Comparison of ENCODE assay signal across 8 cellular contexts in the genomic region with DNA sequence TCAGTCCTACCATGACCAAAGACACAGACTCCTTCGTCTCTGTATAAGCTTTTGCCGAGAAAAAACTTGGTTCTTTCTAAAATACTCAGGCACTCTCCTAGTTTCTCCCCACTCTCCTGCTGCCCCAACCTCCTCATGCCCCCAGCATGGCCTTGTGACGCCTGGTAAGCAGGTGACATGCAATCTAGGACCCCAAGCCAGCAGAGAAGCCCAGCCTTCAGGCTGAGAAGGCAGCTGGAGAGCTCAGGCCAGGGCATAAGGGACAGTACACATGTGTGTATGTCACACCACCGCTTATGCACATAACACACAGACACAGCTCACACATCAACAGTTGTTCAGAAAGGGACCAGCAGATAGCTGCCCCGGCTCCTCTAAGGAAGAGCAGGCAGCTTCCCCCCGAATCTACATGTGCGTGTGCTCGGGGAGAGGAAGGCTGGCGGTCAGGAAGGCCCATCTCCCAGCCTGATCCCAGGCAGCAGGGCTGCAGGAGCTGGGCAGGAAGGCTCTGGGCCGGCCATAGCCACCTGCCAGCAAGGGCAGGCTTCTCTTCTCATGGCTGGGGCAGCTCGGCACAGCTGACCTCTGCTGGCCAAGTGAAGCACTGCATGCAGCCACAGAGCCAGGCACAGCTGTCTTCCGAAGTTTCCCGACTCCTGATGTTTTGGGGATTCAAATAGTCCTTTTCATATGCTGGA. TPM values are rescaled to one million over a fixed set of nuclear protein-coding genes. Genes with fewer than 3 reads are reported as not detected.
A peak's percentile ranks its signal among the peaks of the same experiment; 100 is the strongest.
DNase-seq lines count a peak whose midpoint lies in the region; ATAC-seq and TF ChIP-seq lines count a peak whose summit lies in the region.

No MANE protein-coding gene starts in this region.

- peaks cover 56 to 68% of the 10 kb centered on the region in 2 donors for H3K36me3 Mint-ChIP-seq in CD14-positive monocyte

- peaks cover 0 to 59% of the 10 kb centered on the region in 2 donors for H3K36me3 ChIP-seq in adrenal gland (replicated peaks in 1 of 2)

- no peaks in the 10 kb centered on the region for H3K27me3 ChIP-seq in adrenal gland

- no peak for DNase-seq in CD14-positive monocyte (ENCODE audit: low spot score)
- no peak for DNase-seq in LNCaP clone FGC (ENCODE audit: low read depth)
- peak; percentile 23 to 56 (median 45) for DNase-seq in T-helper 1 cell
- peak; percentile 69 to 88 (median 81) for DNase-seq in adrenal gland
- peak; percentile 64 for DNase-seq in left cardiac atrium
- DNase-seq in renal cortical epithelial cell (ENCODE audit: low read depth) = peak; percentile 28

- peaks cover 11% of the 10 kb centered on the region for H3K4me1 Mint-ChIP-seq in CD14-positive monocyte

- no peak for TF ChIP-seq POLR2A in adrenal gland (IDR thresholded peaks at IDR 0.05)

- H3K9me3 Mint-ChIP-seq in CD14-positive monocyte = peaks cover 0 to 3% (median 0%) of the 10 kb centered on the region in 7 donors

- H3K27ac Mint-ChIP-seq in CD14-positive monocyte = peak overlapping the region in 5 of 7 donors; percentile 3 to 60 (median 45)

- no peak overlapping the region for H3K4me3 ChIP-seq in LNCaP clone FGC (ENCODE audit: low read depth, low read length)
- H3K4me3 ChIP-seq in adrenal gland = no peak overlapping the region

- peaks cover 0 to 5% (median 1%) of the 10 kb centered on the region in 3 donors for H3K27me3 Mint-ChIP-seq in CD14-positive monocyte (ENCODE audit: low read depth in 3 of 3)

- WGBS in adrenal gland, 4 donors = 55 to 75% (median 56%) methylated on average over 5 to 13 of the region's 13 CpGs

- peak; percentile 73 for ATAC-seq in GM19351 (IDR thresholded peaks at IDR 0.05; ENCODE audit: unreplicated experiment)
- peak; percentile 72 to 82 for ATAC-seq in left cardiac atrium
- no peak for ATAC-seq in HG02981 (IDR thresholded peaks at IDR 0.05; ENCODE audit: unreplicated experiment)

- no peaks in the 10 kb centered on the region for H3K4me1 ChIP-seq in adrenal gland (replicated peaks in 1 of 2)

- H3K27ac ChIP-seq in adrenal gland = peak overlapping the region in 1 of 5 donors; percentile 17

- H3K9me3 ChIP-seq in adrenal gland (replicated peaks in 1 of 3) = no peaks in the 10 kb centered on the region

- peak; percentile 98 for TF ChIP-seq CTCF in CD14-positive monocyte (IDR thresholded peaks at IDR 0.05)
- TF ChIP-seq CTCF in LNCaP clone FGC (IDR thresholded peaks at IDR 0.05; ENCODE audit: control insufficient read depth, extremely low read depth, insufficient read depth) = peak; percentile 97
- TF ChIP-seq CTCF in adrenal gland (IDR thresholded peaks at IDR 0.05) = peak; percentile 93 to 98 (median 97)

- intact Hi-C loops in CD14-positive monocyte (cut with micrococcal nuclease) = no loop called here
- intact Hi-C loops in adrenal gland (cut with DNase I) = loop anchor here (5.0 to 10.0 kb wide), 5 partner anchors 90 to 500 kb away; a partner anchor contains a TSS
- intact Hi-C loops in left cardiac atrium (cut with DNase I) = loop anchor here (10.0 kb wide), 4 partner anchors 70 to 350 kb away; a partner anchor contains a TSS

- no peak overlapping the region for H3K4me3 Mint-ChIP-seq in CD14-positive monocyte

RNA-seq across cellular contexts. Expression of a gene that starts 8.5 kb away (rescaled TPM):
- polyA plus RNA-seq in CD14-positive monocyte (10 to 100 TPM; 32.2 to 33.9 TPM), adrenal gland (100 to 1,000 TPM in 2 of 3 donors, 10 to 100 TPM in 1; 71.4 to 543 (median 232) TPM)
- total RNA-seq in adrenal gland (10 to 100 TPM; 35.9 to 90.0 (median 54.7) TPM), left cardiac atrium (10 to 100 TPM; 27.8 to 44.4 TPM), renal cortical epithelial cell (51.1 and 71.2 TPM in 2 replicates)

RNA-seq across cellular contexts. Expression of a gene that starts 16.8 kb away (rescaled TPM):
- polyA plus RNA-seq in CD14-positive monocyte = 10 to 100 TPM; 45.7 to 49.0 TPM
- total RNA-seq in adrenal gland = 100 to 1,000 TPM in 6 of 8 donors, 10 to 100 TPM in 2; 87.5 to 189 (median 127) TPM
- polyA plus RNA-seq in adrenal gland = 10 to 100 TPM; 45.2 to 64.9 (median 46.7) TPM
- total RNA-seq in left cardiac atrium = 10 to 100 TPM; 55.1 to 73.2 TPM
- 259 and 304 TPM in 2 replicates for total RNA-seq in renal cortical epithelial cell

RNA-seq across cellular contexts. Expression of a gene that starts 24.1 kb away (rescaled TPM):
- polyA plus RNA-seq in CD14-positive monocyte = not detected
- under 1 TPM in 7 of 8 donors, not detected in 1; under 0.01 to 0.42 (median 0.08) TPM for total RNA-seq in adrenal gland
- under 1 TPM; 0.02 to 0.48 (median 0.20) TPM for polyA plus RNA-seq in adrenal gland
- under 1 TPM; 0.09 to 0.10 TPM for total RNA-seq in left cardiac atrium
- total RNA-seq in renal cortical epithelial cell = 0.20 and 0.35 TPM in 2 replicates

RNA-seq across cellular contexts. Expression of a gene that starts 41.2 kb away (rescaled TPM):
- polyA plus RNA-seq in CD14-positive monocyte (10 to 100 TPM; 41.0 to 49.9 TPM), adrenal gland (100 to 1,000 TPM in 1 of 3 donors, 10 to 100 TPM in 2; 46.0 to 148 (median 59.8) TPM)
- total RNA-seq in adrenal gland (100 to 1,000 TPM; 128 to 284 (median 151) TPM), left cardiac atrium (100 to 1,000 TPM; 343 to 358 TPM), renal cortical epithelial cell (105 and 157 TPM in 2 replicates)

Comparison
In these comparisons a context has a peak if more than half of its experiments do, and no peak if none do; other contexts are left out.
1. DNase-seq: peak in T-helper 1 cell (5 of 5), adrenal gland (7 of 7), left cardiac atrium (single experiment) and renal cortical epithelial cell (single experiment); none in CD14-positive monocyte (single experiment) and LNCaP clone FGC (single experiment).
2. intact Hi-C loops: an anchor here in adrenal gland (5.0 to 10.0 kb wide) and left cardiac atrium (10.0 kb wide); none called in CD14-positive monocyte.
3. Peak in every context shown above with its lines, with median percentiles within 50 percentile points of each other: CTCF ChIP-seq.